ENCODE assay signal across 1 cellular context in the genomic region with DNA sequence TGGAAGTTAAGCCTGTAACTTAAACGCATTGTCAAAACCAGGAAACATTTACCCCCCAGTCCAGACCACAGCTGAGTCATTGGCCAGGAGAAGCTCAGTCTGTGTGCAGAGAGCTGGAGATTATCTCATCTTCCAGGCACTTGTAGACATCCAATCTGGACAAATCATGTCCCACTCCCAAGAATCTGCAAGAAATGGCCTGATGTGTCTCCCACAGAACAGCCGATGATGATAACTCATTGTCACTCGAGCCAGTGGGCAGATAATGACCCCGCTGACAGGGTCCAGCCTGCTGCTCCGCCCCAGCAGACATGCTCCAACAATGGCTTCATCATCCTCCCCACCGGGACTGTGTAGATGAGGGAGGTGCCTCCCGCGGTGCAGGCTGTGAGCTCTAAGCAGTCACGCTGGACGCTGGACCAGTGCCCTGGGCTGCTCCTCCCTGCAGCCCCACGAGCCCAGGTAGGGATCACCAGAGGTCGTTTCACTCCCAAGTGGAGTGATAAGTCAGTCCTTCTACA.
A peak's percentile ranks its signal among the peaks of the same experiment; 100 is the strongest.
TF ChIP-seq lines count a peak whose summit lies in the region.

No MANE protein-coding gene starts in this region.

TF ChIP-seq in K562, 482 proteins besides CTCF, POLR2A, EP300 and RAD21 (continued from another document):
- TF ChIP-seq, protein P1, sequence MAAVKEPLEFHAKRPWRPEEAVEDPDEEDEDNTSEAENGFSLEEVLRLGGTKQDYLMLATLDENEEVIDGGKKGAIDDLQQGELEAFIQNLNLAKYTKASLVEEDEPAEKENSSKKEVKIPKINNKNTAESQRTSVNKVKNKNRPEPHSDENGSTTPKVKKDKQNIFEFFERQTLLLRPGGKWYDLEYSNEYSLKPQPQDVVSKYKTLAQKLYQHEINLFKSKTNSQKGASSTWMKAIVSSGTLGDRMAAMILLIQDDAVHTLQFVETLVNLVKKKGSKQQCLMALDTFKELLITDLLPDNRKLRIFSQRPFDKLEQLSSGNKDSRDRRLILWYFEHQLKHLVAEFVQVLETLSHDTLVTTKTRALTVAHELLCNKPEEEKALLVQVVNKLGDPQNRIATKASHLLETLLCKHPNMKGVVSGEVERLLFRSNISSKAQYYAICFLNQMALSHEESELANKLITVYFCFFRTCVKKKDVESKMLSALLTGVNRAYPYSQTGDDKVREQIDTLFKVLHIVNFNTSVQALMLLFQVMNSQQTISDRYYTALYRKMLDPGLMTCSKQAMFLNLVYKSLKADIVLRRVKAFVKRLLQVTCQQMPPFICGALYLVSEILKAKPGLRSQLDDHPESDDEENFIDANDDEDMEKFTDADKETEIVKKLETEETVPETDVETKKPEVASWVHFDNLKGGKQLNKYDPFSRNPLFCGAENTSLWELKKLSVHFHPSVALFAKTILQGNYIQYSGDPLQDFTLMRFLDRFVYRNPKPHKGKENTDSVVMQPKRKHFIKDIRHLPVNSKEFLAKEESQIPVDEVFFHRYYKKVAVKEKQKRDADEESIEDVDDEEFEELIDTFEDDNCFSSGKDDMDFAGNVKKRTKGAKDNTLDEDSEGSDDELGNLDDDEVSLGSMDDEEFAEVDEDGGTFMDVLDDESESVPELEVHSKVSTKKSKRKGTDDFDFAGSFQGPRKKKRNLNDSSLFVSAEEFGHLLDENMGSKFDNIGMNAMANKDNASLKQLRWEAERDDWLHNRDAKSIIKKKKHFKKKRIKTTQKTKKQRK (IDR thresholded peaks at IDR 0.05; ENCODE audit: borderline replicate concordance, low read depth, low read length) = no peak
- TF ChIP-seq POLR2H (tag; IDR thresholded peaks at IDR 0.05; ENCODE audit: low read depth) (no peak), LEF1 (IDR thresholded peaks at IDR 0.05) (no peak), LCOR (CRISPR knock-in tag; IDR thresholded peaks at IDR 0.05) (no peak), ZNF586 (CRISPR knock-in tag; conservative IDR thresholded peaks at IDR 0.05) (no peak), ZNF316 (IDR thresholded peaks at IDR 0.05) (no peak), ZNF41 (CRISPR knock-in tag; conservative IDR thresholded peaks at IDR 0.05) (no peak), ZNF24 (IDR thresholded peaks at IDR 0.05) (no peak), NFE2 (IDR thresholded peaks at IDR 0.05; ENCODE audit: low read depth) (peak; percentile 61), CHD2 (IDR thresholded peaks at IDR 0.05; ENCODE audit: low read depth, low read length) (no peak), IFI16 (CRISPR knock-in tag; IDR thresholded peaks at IDR 0.05) (no peak), HOXB6 (CRISPR knock-in tag; IDR thresholded peaks at IDR 0.05; ENCODE audit: borderline replicate concordance) (no peak), KDM4B (IDR thresholded peaks at IDR 0.05; ENCODE audit: borderline replicate concordance in 2 of 2, low read depth in 1 of 2) (no peak), CAMTA2 (CRISPR knock-in tag; conservative IDR thresholded peaks at IDR 0.05) (no peak), ZFX (CRISPR knock-in tag; IDR thresholded peaks at IDR 0.05) (no peak), ZNF584 (CRISPR knock-in tag; IDR thresholded peaks at IDR 0.05; ENCODE audit: low read depth) (peak; percentile 75; the same call in 1 of the 2 replicates), JUN (IDR thresholded peaks at IDR 0.05; ENCODE audit: borderline replicate concordance, low read depth, low read length) (no peak), JUN (CRISPR knock-in tag; IDR thresholded peaks at IDR 0.05; ENCODE audit: borderline replicate concordance) (no peak), NR4A1 (CRISPR knock-in tag; IDR thresholded peaks at IDR 0.05) (no peak), NR4A1 (tag; IDR thresholded peaks at IDR 0.05) (no peak), ZKSCAN8 (CRISPR knock-in tag; IDR thresholded peaks at IDR 0.05) (no peak), SUPT5H (IDR thresholded peaks at IDR 0.05) (no peak), MECOM (CRISPR knock-in tag; IDR thresholded peaks at IDR 0.05) (no peak), MAFG (tag; conservative IDR thresholded peaks at IDR 0.05) (0 out of 2 replicates have a peak, but pooled peaks have one; percentile 26), ZNF696 (CRISPR knock-in tag; conservative IDR thresholded peaks at IDR 0.05) (no peak), NCOA6 (IDR thresholded peaks at IDR 0.05) (no peak), POLR3G (IDR thresholded peaks at IDR 0.05; ENCODE audit: extremely low read depth, insufficient read length, insufficient replicate concordance) (no peak), KAT8 (IDR thresholded peaks at IDR 0.05; ENCODE audit: low read depth) (no peak), ZNF589 (CRISPR knock-in tag; IDR thresholded peaks at IDR 0.05; ENCODE audit: low read depth) (0 out of 2 replicates have a peak, but pooled peaks have one; percentile 54), STAG1 (CRISPR knock-in tag; IDR thresholded peaks at IDR 0.05; ENCODE audit: borderline replicate concordance) (no peak), GTF2E2 (tag; IDR thresholded peaks at IDR 0.05) (no peak)
- TF ChIP-seq, protein P2, sequence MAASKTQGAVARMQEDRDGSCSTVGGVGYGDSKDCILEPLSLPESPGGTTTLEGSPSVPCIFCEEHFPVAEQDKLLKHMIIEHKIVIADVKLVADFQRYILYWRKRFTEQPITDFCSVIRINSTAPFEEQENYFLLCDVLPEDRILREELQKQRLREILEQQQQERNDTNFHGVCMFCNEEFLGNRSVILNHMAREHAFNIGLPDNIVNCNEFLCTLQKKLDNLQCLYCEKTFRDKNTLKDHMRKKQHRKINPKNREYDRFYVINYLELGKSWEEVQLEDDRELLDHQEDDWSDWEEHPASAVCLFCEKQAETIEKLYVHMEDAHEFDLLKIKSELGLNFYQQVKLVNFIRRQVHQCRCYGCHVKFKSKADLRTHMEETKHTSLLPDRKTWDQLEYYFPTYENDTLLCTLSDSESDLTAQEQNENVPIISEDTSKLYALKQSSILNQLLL (CRISPR knock-in tag; IDR thresholded peaks at IDR 0.05; ENCODE audit: borderline replicate concordance) = no peak
- TF ChIP-seq, protein P3, sequence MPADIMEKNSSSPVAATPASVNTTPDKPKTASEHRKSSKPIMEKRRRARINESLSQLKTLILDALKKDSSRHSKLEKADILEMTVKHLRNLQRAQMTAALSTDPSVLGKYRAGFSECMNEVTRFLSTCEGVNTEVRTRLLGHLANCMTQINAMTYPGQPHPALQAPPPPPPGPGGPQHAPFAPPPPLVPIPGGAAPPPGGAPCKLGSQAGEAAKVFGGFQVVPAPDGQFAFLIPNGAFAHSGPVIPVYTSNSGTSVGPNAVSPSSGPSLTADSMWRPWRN (IDR thresholded peaks at IDR 0.05; ENCODE audit: low read depth) = 0 out of 2 replicates have a peak, but pooled peaks have one; percentile 34
